Comparison of ENCODE assay signal across 23 cellular contexts in genomic region chr13:110961959-110962358, GRCh38.
"Had no signal": no experiment of that assay in that cellular context is flagged by ENCODE, and none has a peak within 500 bp of the region (broad histone marks: within the 10 kb centered on the region; RNA-seq: fewer than 3 reads in every experiment).

No MANE protein-coding gene starts in this region.

- H3K4me3 Mint-ChIP-seq: naive thymus-derived CD4-positive, alpha-beta T cell; natural killer cell had no signal

- H3K4me1 Mint-ChIP-seq: natural killer cell had no signal

- H3K4me1 ChIP-seq: esophagus muscularis mucosa, foreskin keratinocyte, gastroesophageal sphincter, left lung, lower lobe of right lung had no signal

- H2AFZ ChIP-seq: hepatocyte had no signal

- FAIRE-seq: endothelial cell of umbilical vein, frontal cortex, islet of Langerhans, keratinocyte had no signal

- DNase-seq: dermis blood vessel endothelial cell; dorsolateral prefrontal cortex; effector CD4-positive, alpha-beta T cell; effector memory CD4-positive, alpha-beta T cell; foreskin keratinocyte; heart left ventricle; hypothalamus; left cardiac atrium; left lung; left ventricle myocardium superior; lower lobe of right lung; mesenchymal stem cell; midbrain; naive thymus-derived CD4-positive, alpha-beta T cell; natural killer cell had no signal

- H3K79me2 ChIP-seq: hepatocyte had no signal

- H3K36me3 ChIP-seq: esophagus muscularis mucosa, gastroesophageal sphincter, heart left ventricle, left lung, lower lobe of right lung had no signal

- H3K4me3 ChIP-seq: coronary artery, dorsolateral prefrontal cortex, esophagus muscularis mucosa, gastroesophageal sphincter, heart left ventricle, hepatocyte, left lung, lower lobe of right lung had no signal

- H3K27me3 ChIP-seq: dorsolateral prefrontal cortex, esophagus muscularis mucosa, foreskin keratinocyte, gastroesophageal sphincter, heart left ventricle, hepatocyte, left lung had no signal

- H3K27ac Mint-ChIP-seq: naive thymus-derived CD4-positive, alpha-beta T cell; natural killer cell had no signal

- ATAC-seq: foreskin keratinocyte; gastroesophageal sphincter; heart left ventricle; left cardiac atrium; left lung; left ventricle myocardium superior; lower lobe of right lung; naive thymus-derived CD4-positive, alpha-beta T cell; natural killer cell had no signal

- H3K4me2 ChIP-seq: hepatocyte had no signal

- H3K27ac ChIP-seq: coronary artery, dorsolateral prefrontal cortex, esophagus muscularis mucosa, foreskin keratinocyte, gastroesophageal sphincter, heart left ventricle, hepatocyte, left lung, lower lobe of right lung had no signal
